In genomic region chr6:43053545-43054205, GRCh38 we compare ENCODE assay signal across 8 cellular contexts. TPM values are rescaled to one million over a fixed set of nuclear protein-coding genes. Genes with fewer than 3 reads are reported as not detected.
DNase-seq lines count a peak whose midpoint lies in the region; ATAC-seq and TF ChIP-seq lines count a peak whose summit lies in the region.

Gene CUL7, minus strand, starts transcription at chr6:43053851. Its CDS starts 1,063 bp downstream, at chr6:43052788.

- no peaks in the 10 kb centered on the region for H3K9me3 ChIP-seq in suprapubic skin

- TF ChIP-seq EP300 in suprapubic skin (IDR thresholded peaks at IDR 0.05), result no peak

- 4% methylated on average over 26 of the region's 45 CpGs for WGBS in suprapubic skin

- H3K4me3 ChIP-seq in GM06990 (replicated peaks; ENCODE audit: low read depth, low read length) (peak within 1 kb of the TSS; percentile 94), suprapubic skin (peak within 1 kb of the TSS; percentile 63)

- DNase-seq in GM06990 (ENCODE audit: extremely low read depth, insufficient read length), result peak; percentile 90
- DNase-seq in NCI-H1092 treated with DMSO at 0.1 percent for 48 hours (lab: John Stamatoyannopoulos, UW), result peak; percentile 92
- DNase-seq in activated naive CD4-positive, alpha-beta T cell treated with anti-CD3 and anti-CD28 coated beads, Interleukin-2, amount 50 U/mL, for 16 hours, result peak; percentile 92
- peak; percentile 64 for DNase-seq in globus pallidus (ENCODE audit: low spot score)
- DNase-seq in occipital lobe (lab: John Stamatoyannopoulos, UW), result peak; percentile 76
- peak; percentile 95 for DNase-seq in suprapubic skin (ENCODE audit: low spot score in 2 of 2)

- ATAC-seq in HG02571 (IDR thresholded peaks at IDR 0.05; ENCODE audit: unreplicated experiment) (peak; percentile 91), SK-N-SH treated with all-trans-retinoic acid at 6 μM for 48 hours (peak; percentile 98)

- H3K4me1 ChIP-seq in suprapubic skin, result peaks cover 29% of the 10 kb centered on the region

- H3K27me3 ChIP-seq in GM06990 (replicated peaks; ENCODE audit: control insufficient read depth, insufficient read depth, low read length) (no peaks in the 10 kb centered on the region), suprapubic skin (no peaks in the 10 kb centered on the region)

- TF ChIP-seq CTCF in GM06990 (IDR thresholded peaks at IDR 0.05; ENCODE audit: insufficient read depth, low read length, poor library complexity, severe bottlenecking) (peak; percentile 2), suprapubic skin (IDR thresholded peaks at IDR 0.05) (no peak)

- peak; percentile 20 to 43 for TF ChIP-seq POLR2A in suprapubic skin (IDR thresholded peaks at IDR 0.05)

- H3K36me3 ChIP-seq in GM06990 (ENCODE audit: control insufficient read depth, insufficient read depth, low read length) (peaks cover 18% of the 10 kb centered on the region), suprapubic skin (peaks cover 34% of the 10 kb centered on the region)

- peak within 1 kb of the TSS; percentile 81 for H3K27ac ChIP-seq in suprapubic skin

TF ChIP-seq in SK-N-SH treated with all-trans-retinoic acid at 6 μM for 48 hours, 23 proteins besides CTCF, POLR2A, EP300 and RAD21:
- TF ChIP-seq ZFP30 (CRISPR knock-in tag; IDR thresholded peaks at IDR 0.05) (no peak), CSDC2 (CRISPR knock-in tag; IDR thresholded peaks at IDR 0.05) (no peak), GLIS3 (CRISPR knock-in tag; IDR thresholded peaks at IDR 0.05) (peak; percentile 93), ARNTL (CRISPR knock-in tag; IDR thresholded peaks at IDR 0.05; ENCODE audit: borderline replicate concordance, low read depth) (no peak), ZFP3 (CRISPR knock-in tag; IDR thresholded peaks at IDR 0.05) (no peak), ZNF8 (CRISPR knock-in tag; IDR thresholded peaks at IDR 0.05) (no peak), PPARA (CRISPR knock-in tag; IDR thresholded peaks at IDR 0.05; ENCODE audit: borderline replicate concordance) (no peak)

RNA-seq across cellular contexts. Expression of gene CUL7, which starts in this region (rescaled TPM):
- total RNA-seq in occipital lobe, result 12.8 TPM
- 10 to 100 TPM; 12.3 to 22.2 (median 15.5) TPM for total RNA-seq in suprapubic skin

Comparison
In these comparisons a context has a peak if more than half of its experiments do, and no peak if none do; other contexts are left out.
1. Peak in every context shown above with its lines: DNase-seq, ATAC-seq, H3K4me3 ChIP-seq and H3K27ac ChIP-seq.